8 cellular contexts compared by ENCODE assay signal in genomic region chr1:15617874-15618684, GRCh38. TPM values are rescaled to one million over a fixed set of nuclear protein-coding genes. Genes with fewer than 3 reads are reported as not detected.
DNase-seq lines count a peak whose midpoint lies in the region; ATAC-seq and TF ChIP-seq lines count a peak whose summit lies in the region.

No MANE protein-coding gene starts in this region.

- peak overlapping the region; percentile 86 for H2AK5ac ChIP-seq in IMR-90 (ENCODE audit: low read depth, low read length)

- H3K9me3 ChIP-seq in IMR-90 (ENCODE audit: control insufficient read depth, insufficient read depth, low read length) (no peaks in the 10 kb centered on the region), lower lobe of right lung (no peaks in the 10 kb centered on the region)

- peak overlapping the region; percentile 98 for H2AFZ ChIP-seq in IMR-90 (replicated peaks; ENCODE audit: low read length, poor library complexity)

- H3K36me3 ChIP-seq in IMR-90 (ENCODE audit: control insufficient read depth, insufficient read depth, low read length) (no peaks in the 10 kb centered on the region), lower lobe of right lung (no peaks in the 10 kb centered on the region)

- peaks cover 57% of the 10 kb centered on the region for H3K4me1 Mint-ChIP-seq in dendritic cell treated with granulocyte-macrophage colony-stimulating factor and Interleukin-4, amounts not matched to agents 40 ng/mL and 50 ng/mL, for 4 days (ENCODE audit: low read depth)
- peaks cover 64% of the 10 kb centered on the region for H3K4me1 Mint-ChIP-seq in stimulated activated naive CD8-positive, alpha-beta T cell treated with anti-CD3 and anti-CD28 coated beads, Interleukin-15, Interleukin-2, amounts not matched to agents 100 ng/mL and 50 ng/mL, for 24 hours (ENCODE audit: low read depth)

- CTCF ChIA-PET in IMR-90 (lab: Yijun Ruan, JAX): interaction anchor here (0.6 to 1.3 kb wide), 3 partner anchors 14 to 503 kb away, joined by 3 to 5 read pairs (median 3); no protein-coding TSS in a partner anchor

- peak overlapping the region; percentile 97 for H2AK9ac ChIP-seq in IMR-90 (replicated peaks; ENCODE audit: low read depth, low read length, poor library complexity)

- peak overlapping the region; percentile 2; the same call in 1 of the 2 replicates for H4K5ac ChIP-seq in IMR-90 (ENCODE audit: low read depth, low read length)

- TF ChIP-seq RAD21 in IMR-90 (IDR thresholded peaks at IDR 0.05; ENCODE audit: low read length): no peak

- DNase-seq in ELR (ENCODE audit: low read depth): peak; percentile 39
- DNase-seq in IMR-90: no peak
- DNase-seq in T-helper 1 cell: peak in 3 of 5 donors; percentile 13 to 46 (median 14)
- peak; percentile 62 for DNase-seq in lower lobe of right lung
- DNase-seq in AML-193 (lab: John Stamatoyannopoulos, UW): no peak

- peak overlapping the region; percentile 73 for H3K4me3 Mint-ChIP-seq in dendritic cell treated with granulocyte-macrophage colony-stimulating factor and Interleukin-4, amounts not matched to agents 40 ng/mL and 50 ng/mL, for 4 days
- peak overlapping the region; percentile 95 for H3K4me3 Mint-ChIP-seq in stimulated activated naive CD8-positive, alpha-beta T cell treated with anti-CD3 and anti-CD28 coated beads, Interleukin-15, Interleukin-2, amounts not matched to agents 100 ng/mL and 50 ng/mL, for 24 hours

- H3K4me3 ChIP-seq in IMR-90 (ENCODE audit: insufficient read depth, low read depth, low read length) (peak overlapping the region; percentile 76), lower lobe of right lung (peak overlapping the region; percentile 94)

- peak overlapping the region; percentile 67 for H3K56ac ChIP-seq in IMR-90 (ENCODE audit: extremely low read depth, insufficient read depth, low read length)

- peak overlapping the region; percentile 49 to 68 for H4K8ac ChIP-seq in IMR-90 (ENCODE audit: low read depth in 2 of 2, low read length in 2 of 2)

- peak overlapping the region; percentile 33; the same call in 1 of the 2 replicates for H2BK20ac ChIP-seq in IMR-90 (ENCODE audit: low read depth, low read length)

- peaks cover 9% of the 10 kb centered on the region for H3K4me1 ChIP-seq in IMR-90 (ENCODE audit: control insufficient read depth, insufficient read depth, low read length)
- peaks cover 51% of the 10 kb centered on the region for H3K4me1 ChIP-seq in lower lobe of right lung

- H3K79me1 ChIP-seq in IMR-90 (ENCODE audit: low read depth in 1 of 2, low read length in 2 of 2): peaks cover 11 to 34% of the 10 kb centered on the region in 2 experiments; a peak in 2 of 4 replicates

- peak overlapping the region; percentile 66 for H4K91ac ChIP-seq in IMR-90 (ENCODE audit: insufficient read depth, low read depth, low read length)

- H4K20me1 ChIP-seq in IMR-90 (ENCODE audit: insufficient read depth, low read length): peaks cover 22% of the 10 kb centered on the region

- H2BK120ac ChIP-seq in IMR-90 (ENCODE audit: low read depth, low read length): peak overlapping the region; percentile 39; the same call in 1 of the 2 replicates

- POLR2A ChIA-PET in IMR-90 (lab: Charles Lee; ENCODE audit: unreplicated experiment): no interaction called here

- WGBS in IMR-90 (ENCODE audit: extremely low coverage in 2 of 2, insufficient read length in 1 of 2), 2 experiments: no CpG with 5 or more reads among the region's 18 CpGs

- peak overlapping the region; percentile 88 for H3K27ac ChIP-seq in IMR-90 (ENCODE audit: insufficient read depth, low read length)
- peak overlapping the region; percentile 96 for H3K27ac ChIP-seq in lower lobe of right lung

- peak overlapping the region; percentile 84 for H3K9ac ChIP-seq in IMR-90 (ENCODE audit: low read depth, low read length)

- no peaks in the 10 kb centered on the region for H3K27me3 ChIP-seq in IMR-90 (ENCODE audit: control insufficient read depth, insufficient read depth, low read length)
- no peaks in the 10 kb centered on the region for H3K27me3 ChIP-seq in lower lobe of right lung (ENCODE audit: low read depth)

- peak overlapping the region; percentile 75 for H3K18ac ChIP-seq in IMR-90 (ENCODE audit: low read depth, low read length)

- H2BK15ac ChIP-seq in IMR-90 (ENCODE audit: low read depth, low read length): 0 out of 3 replicates have a peak overlapping the region, but pooled peaks have one; percentile 12

- no peaks in the 10 kb centered on the region for H3K27me3 Mint-ChIP-seq in dendritic cell treated with granulocyte-macrophage colony-stimulating factor and Interleukin-4, amounts not matched to agents 40 ng/mL and 50 ng/mL, for 4 days
- H3K27me3 Mint-ChIP-seq in stimulated activated naive CD8-positive, alpha-beta T cell treated with anti-CD3 and anti-CD28 coated beads, Interleukin-15, Interleukin-2, amounts not matched to agents 100 ng/mL and 50 ng/mL, for 24 hours: no peaks in the 10 kb centered on the region

- peak overlapping the region; percentile 68 for H3K4ac ChIP-seq in IMR-90 (ENCODE audit: low read depth, low read length)

- H3K9me1 ChIP-seq in IMR-90 (ENCODE audit: insufficient read depth, low read length): peaks cover 11% of the 10 kb centered on the region; the same call in 1 of the 2 replicates

- H3K27ac Mint-ChIP-seq in dendritic cell treated with granulocyte-macrophage colony-stimulating factor and Interleukin-4, amounts not matched to agents 40 ng/mL and 50 ng/mL, for 4 days: peak overlapping the region; percentile 95
- peak overlapping the region; percentile 95 for H3K27ac Mint-ChIP-seq in stimulated activated naive CD8-positive, alpha-beta T cell treated with anti-CD3 and anti-CD28 coated beads, Interleukin-15, Interleukin-2, amounts not matched to agents 100 ng/mL and 50 ng/mL, for 24 hours

- peak overlapping the region; percentile 90 for H3K23ac ChIP-seq in IMR-90 (ENCODE audit: low read depth, low read length)

- in situ Hi-C loops in IMR-90 (cut with MboI; ENCODE audit: low sequenced_read_pairs): no loop called here

- 0 out of 2 replicates have a peak, but pooled peaks have one; percentile 4 for TF ChIP-seq POLR2A in IMR-90 (IDR thresholded peaks at IDR 0.05; ENCODE audit: low read depth, low read length)

- peak overlapping the region; percentile 95 for H2BK5ac ChIP-seq in IMR-90 (ENCODE audit: low read depth, low read length, poor library complexity, severe bottlenecking)

- dilution Hi-C loops in IMR-90 (cut with HindIII; ENCODE audit: low sequenced_read_pairs, unreplicated experiment): no loop called here

- ATAC-seq in GM21619 (IDR thresholded peaks at IDR 0.05; ENCODE audit: unreplicated experiment) (peak; percentile 41), IMR-90 (ENCODE audit: low read depth) (peak; percentile 4), lower lobe of right lung (peak; percentile 45 to 55)

- intact Hi-C loops in IMR-90 (cut with micrococcal nuclease) (loop anchor here (5.0 kb wide), 2 partner anchors 64 to 84 kb away; partner anchors contain the start of gene PLEKHM2), lower lobe of right lung (cut with DNase I) (no loop called here)
- intact Hi-C loops in dendritic cell treated with granulocyte-macrophage colony-stimulating factor and Interleukin-4, amounts not matched to agents 40 ng/mL and 50 ng/mL, for 4 days (cut with micrococcal nuclease): loop anchor here (1.0 to 5.0 kb wide), 3 partner anchors 15 to 91 kb away; partner anchors contain the start of genes DNAJC16 and PLEKHM2

- TF ChIP-seq CTCF in IMR-90 (conservative IDR thresholded peaks at IDR 0.05; ENCODE audit: low read depth, low read length) (no peak), lower lobe of right lung (IDR thresholded peaks at IDR 0.05) (no peak)

- H3K36me3 Mint-ChIP-seq in dendritic cell treated with granulocyte-macrophage colony-stimulating factor and Interleukin-4, amounts not matched to agents 40 ng/mL and 50 ng/mL, for 4 days (ENCODE audit: low read depth): peaks cover 19% of the 10 kb centered on the region
- peaks cover 27% of the 10 kb centered on the region for H3K36me3 Mint-ChIP-seq in stimulated activated naive CD8-positive, alpha-beta T cell treated with anti-CD3 and anti-CD28 coated beads, Interleukin-15, Interleukin-2, amounts not matched to agents 100 ng/mL and 50 ng/mL, for 24 hours (ENCODE audit: low read depth)

- H3K4me2 ChIP-seq in IMR-90 (ENCODE audit: low read depth, low read length): peak overlapping the region; percentile 87

- BruUV-seq in IMR-90 (replicated peaks; lab: Mats Ljungman, UMichigan): TSS peak; percentile 51

- no peaks in the 10 kb centered on the region for H3K9me3 Mint-ChIP-seq in dendritic cell treated with granulocyte-macrophage colony-stimulating factor and Interleukin-4, amounts not matched to agents 40 ng/mL and 50 ng/mL, for 4 days
- no peaks in the 10 kb centered on the region for H3K9me3 Mint-ChIP-seq in stimulated activated naive CD8-positive, alpha-beta T cell treated with anti-CD3 and anti-CD28 coated beads, Interleukin-15, Interleukin-2, amounts not matched to agents 100 ng/mL and 50 ng/mL, for 24 hours

- peak overlapping the region; percentile 31 for H3K14ac ChIP-seq in IMR-90 (replicated peaks; ENCODE audit: low read depth, low read length)

TF ChIP-seq in IMR-90, 13 proteins besides CTCF, POLR2A, EP300 and RAD21 (continues in another document):
- TF ChIP-seq ELK1 (IDR thresholded peaks at IDR 0.05; ENCODE audit: borderline replicate concordance, low read depth, low read length): no peak
- no peak for TF ChIP-seq CEBPB (IDR thresholded peaks at IDR 0.05; ENCODE audit: low read depth, low read length)
- TF ChIP-seq MXI1 (IDR thresholded peaks at IDR 0.05; ENCODE audit: borderline replicate concordance, low read depth, low read length): no peak
- TF ChIP-seq CHD1 (IDR thresholded peaks at IDR 0.05; ENCODE audit: low read depth, low read length): no peak

RNA-seq across cellular contexts. Expression of gene DDI2, which starts 0.8 kb away (rescaled TPM):
- total RNA-seq in IMR-90 (2012; rRNA removed): 8.6 and 13.4 TPM in 2 replicates
- 3.8 and 6.0 TPM in 2 replicates for polyA plus RNA-seq in IMR-90 (2012; rRNA removed)
- polyA plus RNA-seq in IMR-90 (2012; cell fraction: cytosol; rRNA removed): 3.1 and 5.7 TPM in 2 replicates
- polyA plus RNA-seq in IMR-90 (2012; cell fraction: nucleus; rRNA removed; ENCODE audit: low replicate concordance): 4.3 and 7.0 TPM in 2 replicates
- 48.8 TPM for total RNA-seq in lower lobe of right lung

RNA-seq across cellular contexts. Expression of gene AGMAT, which starts 33.2 kb away (rescaled TPM):
- total RNA-seq in IMR-90 (2012; rRNA removed) (0.18 and 0.28 TPM in 2 replicates), lower lobe of right lung (not detected)
- polyA plus RNA-seq in IMR-90 (2012; rRNA removed): 0.20 and 0.26 TPM in 2 replicates
- 0.18 and 0.20 TPM in 2 replicates for polyA plus RNA-seq in IMR-90 (2012; cell fraction: cytosol; rRNA removed)
- 0.09 TPM in 2 replicates for polyA plus RNA-seq in IMR-90 (2012; cell fraction: nucleus; rRNA removed; ENCODE audit: low replicate concordance)

Comparison
In these comparisons a context has a peak if more than half of its experiments do, and no peak if none do; other contexts are left out.
1. DNase-seq: peak in ELR (single experiment), T-helper 1 cell (3 of 5) and lower lobe of right lung (single experiment); none in IMR-90 (single experiment) and AML-193 (0 of 2).
2. Peak in every context shown above with its lines, with median percentiles within 50 percentile points of each other: ATAC-seq.